8 cellular contexts compared by ENCODE assay signal in genomic region chr14:99603471-99603933, GRCh38. TPM values are rescaled to one million over a fixed set of nuclear protein-coding genes. Genes with fewer than 3 reads are reported as not detected.
DNase-seq lines count a peak whose midpoint lies in the region; ATAC-seq, FAIRE-seq and TF ChIP-seq lines count a peak whose summit lies in the region.

No MANE protein-coding gene starts in this region.

- peak; percentile 65; the same call in 1 of the 2 replicates for TF ChIP-seq RAD21 in HepG2 (CRISPR knock-in tag; IDR thresholded peaks at IDR 0.05)

- peaks cover 21% of the 10 kb centered on the region for H4K20me1 ChIP-seq in HepG2 (ENCODE audit: insufficient read depth, low read length)

- intact Hi-C loops in CD8-positive, alpha-beta T cell (cut with DNase I, micrococcal nuclease): loop anchor here (5.0 to 10.0 kb wide), 3 partner anchors 611 to 774 kb away; partner anchors contain the start of genes SLC25A29 (in 1 of the 2) and WDR25 (in 1 of the 2)
- intact Hi-C loops in HepG2 (cut with micrococcal nuclease; ENCODE audit: unreplicated experiment): no loop called here

- H3K36me3 ChIP-seq in CD8-positive, alpha-beta T cell (ENCODE audit: insufficient read depth, low read length): no peaks in the 10 kb centered on the region
- no peaks in the 10 kb centered on the region for H3K36me3 ChIP-seq in SK-N-MC (ENCODE audit: insufficient read depth, low read length)
- H3K36me3 ChIP-seq in HepG2 (replicated peaks in 1 of 2; ENCODE audit: control insufficient read depth in 1 of 2, insufficient read depth in 2 of 2, low read length in 2 of 2): 0 out of 5 replicates have a peak, but pooled peaks cover 0 to 2% of the 10 kb centered on the region in 2 experiments

- H3K36me3 Mint-ChIP-seq in CD8-positive, alpha-beta T cell: no peaks in the 10 kb centered on the region
- no peaks in the 10 kb centered on the region for H3K36me3 Mint-ChIP-seq in stimulated activated naive B cell treated with anti-CD40 and anti-IgM and Interleukin-4, amounts not matched to agents 10 μg/mL and 1 μg/mL and 100 μg/mL, for 72 hours

- H3K79me2 ChIP-seq in HepG2 (ENCODE audit: insufficient read depth, low read length): peaks cover 53% of the 10 kb centered on the region

- no peak for TF ChIP-seq CTCF in CD8-positive, alpha-beta T cell (IDR thresholded peaks at IDR 0.05)
- TF ChIP-seq CTCF in HepG2 (CRISPR knock-in tag; IDR thresholded peaks at IDR 0.05): no peak

- peak; percentile 6 for ATAC-seq in CD8-positive, alpha-beta T cell
- ATAC-seq in HG02759 (IDR thresholded peaks at IDR 0.05; ENCODE audit: unreplicated experiment): peak; percentile 9
- ATAC-seq in HepG2: no peak
- peak in 1 of 2 donors; percentile 7 for ATAC-seq in stimulated activated naive B cell treated with anti-CD40 and anti-IgM and Interleukin-4, amounts not matched to agents 10 μg/mL and 1 μg/mL and 100 μg/mL, for 72 hours (replicated peaks)

- H3K4me3 ChIP-seq in CD8-positive, alpha-beta T cell (ENCODE audit: low read depth, low read length): peak overlapping the region; percentile 28
- H3K4me3 ChIP-seq in SK-N-MC: peak overlapping the region; percentile 83
- H3K4me3 ChIP-seq in HepG2 (replicated peaks in 1 of 3; ENCODE audit: insufficient read depth in 1 of 3, low read depth in 2 of 3, low read length in 3 of 3): peak overlapping the region; percentile 62 to 85 (median 84); a peak in 5 of 6 replicates

- CTCF ChIA-PET in CD8-positive, alpha-beta T cell (lab: Charles Lee): interaction anchor here (1.1 to 1.2 kb wide), 2 partner anchors 9 to 192 kb away, joined by 3 to 5 read pairs; no protein-coding TSS in a partner anchor
- CTCF ChIA-PET in HepG2 (lab: Yijun Ruan, JAX; ENCODE audit: low intra/inter-chr PET ratio, low total read pairs): no interaction called here

- H2AFZ ChIP-seq in HepG2 (ENCODE audit: low read length): no peak overlapping the region

- H3K27ac Mint-ChIP-seq in CD8-positive, alpha-beta T cell: no peak overlapping the region
- no peak overlapping the region for H3K27ac Mint-ChIP-seq in stimulated activated naive B cell treated with anti-CD40 and anti-IgM and Interleukin-4, amounts not matched to agents 10 μg/mL and 1 μg/mL and 100 μg/mL, for 72 hours

- in situ Hi-C loops in HepG2 (cut with HindIII; ENCODE audit: extremely low pct_ligation_motif_present, low pct_unique_long_range_greater_than_20kb): loop anchor here (5.0 kb wide), 1 partner anchor 36 kb away; no protein-coding TSS in a partner anchor

- H3K9ac ChIP-seq in SK-N-MC (ENCODE audit: insufficient read length) (peak overlapping the region; percentile 30), HepG2 (ENCODE audit: insufficient read depth, low read depth, low read length) (peak overlapping the region; percentile 70)

- no peaks in the 10 kb centered on the region for H3K9me3 Mint-ChIP-seq in CD8-positive, alpha-beta T cell
- no peaks in the 10 kb centered on the region for H3K9me3 Mint-ChIP-seq in stimulated activated naive B cell treated with anti-CD40 and anti-IgM and Interleukin-4, amounts not matched to agents 10 μg/mL and 1 μg/mL and 100 μg/mL, for 72 hours

- TF ChIP-seq EP300 in HepG2 (IDR thresholded peaks at IDR 0.05; ENCODE audit: low read depth in 2 of 2, low read length in 2 of 2): no peak
- TF ChIP-seq EP300 in HepG2 (CRISPR knock-in tag; IDR thresholded peaks at IDR 0.05; ENCODE audit: borderline replicate concordance): peak; percentile 63

- POLR2A ChIA-PET in CD8-positive, alpha-beta T cell (lab: Charles Lee): interaction anchor here (0.9 to 1.8 kb wide), 4 partner anchors 9 to 123 kb away, joined by 3 to 6 read pairs (median 4); partner anchors contain the start of genes CYP46A1 and SETD3
- POLR2A ChIA-PET in HepG2 (lab: Yijun Ruan, JAX): interaction anchor here (0.8 to 8.6 kb wide), 7 partner anchors 20 to 122 kb away, joined by 3 to 101 read pairs (median 5); partner anchors contain the start of genes CCNK and SETD3

- H3K4me1 ChIP-seq in CD8-positive, alpha-beta T cell (ENCODE audit: insufficient read depth, low read length): peaks cover 23% of the 10 kb centered on the region
- peaks cover 48% of the 10 kb centered on the region for H3K4me1 ChIP-seq in HepG2 (ENCODE audit: insufficient read depth, low read length)

- peak overlapping the region; percentile 90 for H3K4me2 ChIP-seq in HepG2 (ENCODE audit: low read depth, low read length)

- H3K9me3 ChIP-seq in CD8-positive, alpha-beta T cell (ENCODE audit: low read length): no peaks in the 10 kb centered on the region
- H3K9me3 ChIP-seq in SK-N-MC (ENCODE audit: low read depth, low read length) (no peaks in the 10 kb centered on the region), HepG2 (ENCODE audit: low read length) (no peaks in the 10 kb centered on the region)

- FAIRE-seq in HepG2 (lab: Jason Lieb, UNC): no peak
- no peak for FAIRE-seq in GM19239 (lab: Jason Lieb, UNC)

- peaks cover 27% of the 10 kb centered on the region for H3K4me1 Mint-ChIP-seq in CD8-positive, alpha-beta T cell (ENCODE audit: low read depth)
- peaks cover 9 to 21% of the 10 kb centered on the region in 2 donors for H3K4me1 Mint-ChIP-seq in stimulated activated naive B cell treated with anti-CD40 and anti-IgM and Interleukin-4, amounts not matched to agents 10 μg/mL and 1 μg/mL and 100 μg/mL, for 72 hours

- H3K4me3 Mint-ChIP-seq in CD8-positive, alpha-beta T cell: peak overlapping the region; percentile 59
- peak overlapping the region; percentile 14 to 32 for H3K4me3 Mint-ChIP-seq in stimulated activated naive B cell treated with anti-CD40 and anti-IgM and Interleukin-4, amounts not matched to agents 10 μg/mL and 1 μg/mL and 100 μg/mL, for 72 hours

- 0% methylated on average over 7 of the region's 61 CpGs for WGBS in HepG2 (ENCODE audit: low lambda C conversion rate)

- H3K27me3 Mint-ChIP-seq in CD8-positive, alpha-beta T cell (ENCODE audit: low read depth): no peaks in the 10 kb centered on the region
- peaks cover 13 to 26% of the 10 kb centered on the region in 2 donors for H3K27me3 Mint-ChIP-seq in stimulated activated naive B cell treated with anti-CD40 and anti-IgM and Interleukin-4, amounts not matched to agents 10 μg/mL and 1 μg/mL and 100 μg/mL, for 72 hours

- no peak for TF ChIP-seq POLR2A in HepG2 (IDR thresholded peaks at IDR 0.05; ENCODE audit: insufficient read depth in 1 of 2, low read depth in 2 of 2, low read length in 2 of 2)

- peak; percentile 29 to 70 (median 44) for DNase-seq in CD8-positive, alpha-beta T cell
- no peak for DNase-seq in SK-N-MC (ENCODE audit: low read depth, low spot score)
- DNase-seq in astrocyte of the hippocampus (ENCODE audit: low read depth, low spot score): peak; percentile 81
- DNase-seq in HepG2 (ENCODE audit: low spot score): no peak
- peak; percentile 40 for DNase-seq in stimulated activated naive B cell treated with anti-CD40 and anti-IgM and Interleukin-4, amounts not matched to agents 10 μg/mL and 1 μg/mL and 100 μg/mL, for 72 hours
- DNase-seq in SHP77 treated with DMSO at 0.1 percent for 48 hours (lab: John Stamatoyannopoulos, UW): no peak
- no peak for DNase-seq in GM19239 (ENCODE audit: insufficient read length, low spot score)

- no peak overlapping the region for H3K27ac ChIP-seq in CD8-positive, alpha-beta T cell (ENCODE audit: low read depth, low read length)
- H3K27ac ChIP-seq in SK-N-MC (no peak overlapping the region), HepG2 (ENCODE audit: extremely low read length, insufficient read depth, low read length) (peak overlapping the region; percentile 69)

- no TSS peak for BruUV-seq in HepG2 (replicated peaks; lab: Mats Ljungman, UMichigan)

- no peaks in the 10 kb centered on the region for H3K27me3 ChIP-seq in CD8-positive, alpha-beta T cell (ENCODE audit: insufficient read depth, low read length)
- H3K27me3 ChIP-seq in HepG2 (ENCODE audit: control insufficient read depth in 1 of 2, insufficient read depth in 2 of 2, low read length in 2 of 2): no peaks in the 10 kb centered on the region; a peak in 1 of 5 replicates

RNA-seq across cellular contexts. Expression of gene CCDC85C, which starts 0.5 kb away (rescaled TPM):
- 1 to 10 TPM; 6.9 to 7.1 TPM for total RNA-seq in CD8-positive, alpha-beta T cell
- 43.8 and 47.6 TPM in 2 replicates for total RNA-seq in HepG2 (2016; rRNA removed; fragmentation: Illumina TruSeq; extraction: Trizol)
- 4.3 and 4.6 TPM in 2 replicates for total RNA-seq in HepG2 (2016; cell fraction: cytosol; rRNA removed; fragmentation: Illumina TruSeq; extraction: Trizol; ENCODE audit: low read depth)
- total RNA-seq in HepG2 (2016; cell fraction: insoluble cytoplasmic fraction; rRNA removed; fragmentation: Illumina TruSeq; extraction: Trizol): 33.8 and 47.0 TPM in 2 replicates
- total RNA-seq in HepG2 (2016; cell fraction: membrane; rRNA removed; fragmentation: Illumina TruSeq; extraction: Trizol): 30.8 and 30.9 TPM in 2 replicates
- total RNA-seq in HepG2 (2016; cell fraction: nucleus; rRNA removed; fragmentation: Illumina TruSeq; extraction: Trizol): 23.1 and 29.3 TPM in 2 replicates
- 18.8 and 30.3 TPM in 2 replicates for polyA plus RNA-seq in HepG2 (2011; rRNA removed)
- 21.2 and 24.0 TPM in 2 replicates for polyA plus RNA-seq in HepG2 (2011; cell fraction: cytosol; rRNA removed)
- polyA plus RNA-seq in HepG2 (2011; cell fraction: nucleus; rRNA removed): 30.3 and 32.6 TPM in 2 replicates
- polyA plus RNA-seq in HepG2 (2012): 41.6 and 57.3 TPM in 2 replicates
- 4.1 and 4.6 TPM in 2 replicates for polyA plus RNA-seq in HepG2 (2016; cell fraction: cytosol; fragmentation: Illumina TruSeq; extraction: Trizol; ENCODE audit: low read depth)
- polyA plus RNA-seq in HepG2 (2016; cell fraction: insoluble cytoplasmic fraction; fragmentation: Illumina TruSeq; extraction: Trizol; ENCODE audit: low read depth): 36.1 and 43.0 TPM in 2 replicates
- polyA plus RNA-seq in HepG2 (2016; cell fraction: membrane; fragmentation: Illumina TruSeq; extraction: Trizol; ENCODE audit: low read depth): 18.9 and 20.2 TPM in 2 replicates
- polyA plus RNA-seq in HepG2 (2016; cell fraction: nucleus; fragmentation: Illumina TruSeq; extraction: Trizol; ENCODE audit: insufficient read depth, low read depth): 40.1 and 40.7 TPM in 2 replicates
- polyA minus RNA-seq in HepG2 (2011; rRNA and poly(A)+ RNA removed; ENCODE audit: low replicate concordance): 44.2 and 114 TPM in 2 replicates
- 33.8 and 37.6 TPM in 2 replicates for polyA minus RNA-seq in HepG2 (2011; cell fraction: cytosol; rRNA and poly(A)+ RNA removed)
- polyA minus RNA-seq in HepG2 (2011; cell fraction: nucleus; rRNA and poly(A)+ RNA removed): 11.8 and 12.0 TPM in 2 replicates

RNA-seq across cellular contexts. Expression of gene HHIPL1, which starts 41.4 kb away (rescaled TPM):
- total RNA-seq in CD8-positive, alpha-beta T cell: under 1 TPM in 1 of 2 experiments, not detected in 1; 0.11 TPM
- total RNA-seq in HepG2 (2016; rRNA removed; fragmentation: Illumina TruSeq; extraction: Trizol): not detected in 2 replicates
- not detected in 2 replicates for total RNA-seq in HepG2 (2016; cell fraction: cytosol; rRNA removed; fragmentation: Illumina TruSeq; extraction: Trizol; ENCODE audit: low read depth)
- not detected in 2 replicates for total RNA-seq in HepG2 (2016; cell fraction: insoluble cytoplasmic fraction; rRNA removed; fragmentation: Illumina TruSeq; extraction: Trizol)
- total RNA-seq in HepG2 (2016; cell fraction: membrane; rRNA removed; fragmentation: Illumina TruSeq; extraction: Trizol): not detected in 2 replicates
- not detected in 2 replicates for total RNA-seq in HepG2 (2016; cell fraction: nucleus; rRNA removed; fragmentation: Illumina TruSeq; extraction: Trizol)
- polyA plus RNA-seq in HepG2 (2011; rRNA removed): 0.01 TPM in 1 of 2 replicates, not detected in the other
- polyA plus RNA-seq in HepG2 (2011; cell fraction: cytosol; rRNA removed): not detected in 2 replicates
- not detected in 2 replicates for polyA plus RNA-seq in HepG2 (2011; cell fraction: nucleus; rRNA removed)
- polyA plus RNA-seq in HepG2 (2012): 0.03 TPM in 1 of 2 replicates, not detected in the other
- polyA plus RNA-seq in HepG2 (2016; cell fraction: cytosol; fragmentation: Illumina TruSeq; extraction: Trizol; ENCODE audit: low read depth): not detected in 2 replicates
- polyA plus RNA-seq in HepG2 (2016; cell fraction: insoluble cytoplasmic fraction; fragmentation: Illumina TruSeq; extraction: Trizol; ENCODE audit: low read depth): not detected in 2 replicates
- not detected in 2 replicates for polyA plus RNA-seq in HepG2 (2016; cell fraction: membrane; fragmentation: Illumina TruSeq; extraction: Trizol; ENCODE audit: low read depth)
- polyA plus RNA-seq in HepG2 (2016; cell fraction: nucleus; fragmentation: Illumina TruSeq; extraction: Trizol; ENCODE audit: insufficient read depth, low read depth): not detected in 2 replicates
- not detected in 2 replicates for polyA minus RNA-seq in HepG2 (2011; rRNA and poly(A)+ RNA removed; ENCODE audit: low replicate concordance)
- not detected in 2 replicates for polyA minus RNA-seq in HepG2 (2011; cell fraction: cytosol; rRNA and poly(A)+ RNA removed)
- polyA minus RNA-seq in HepG2 (2011; cell fraction: nucleus; rRNA and poly(A)+ RNA removed): 0.12 TPM in 1 of 2 replicates, not detected in the other

Comparison
In these comparisons a context has a peak if more than half of its experiments do, and no peak if none do; other contexts are left out.
1. DNase-seq: peak in CD8-positive, alpha-beta T cell (7 of 7), astrocyte of the hippocampus (single experiment) and stimulated activated naive B cell treated with anti-CD40 and anti-IgM and Interleukin-4, amounts not matched to agents 10 μg/mL and 1 μg/mL and 100 μg/mL, for 72 hours (single experiment); none in SK-N-MC (single experiment), HepG2 (single experiment), SHP77 treated with DMSO at 0.1 percent for 48 hours (single experiment) and GM19239 (single experiment).
2. H3K4me3 ChIP-seq: peak in every context shown above with its lines; median percentile 84 in HepG2; 83 in SK-N-MC; 28 in CD8-positive, alpha-beta T cell.